ENCODE assay signal across 2 cellular contexts in genomic region chr15:74234598-74234875, GRCh38.
TF ChIP-seq lines count a peak whose summit lies in the region.

No MANE protein-coding gene starts in this region.

TF ChIP-seq in GM23338, 12 proteins besides CTCF, POLR2A, EP300 and RAD21 (continued from another document):
- TF ChIP-seq, protein P1, sequence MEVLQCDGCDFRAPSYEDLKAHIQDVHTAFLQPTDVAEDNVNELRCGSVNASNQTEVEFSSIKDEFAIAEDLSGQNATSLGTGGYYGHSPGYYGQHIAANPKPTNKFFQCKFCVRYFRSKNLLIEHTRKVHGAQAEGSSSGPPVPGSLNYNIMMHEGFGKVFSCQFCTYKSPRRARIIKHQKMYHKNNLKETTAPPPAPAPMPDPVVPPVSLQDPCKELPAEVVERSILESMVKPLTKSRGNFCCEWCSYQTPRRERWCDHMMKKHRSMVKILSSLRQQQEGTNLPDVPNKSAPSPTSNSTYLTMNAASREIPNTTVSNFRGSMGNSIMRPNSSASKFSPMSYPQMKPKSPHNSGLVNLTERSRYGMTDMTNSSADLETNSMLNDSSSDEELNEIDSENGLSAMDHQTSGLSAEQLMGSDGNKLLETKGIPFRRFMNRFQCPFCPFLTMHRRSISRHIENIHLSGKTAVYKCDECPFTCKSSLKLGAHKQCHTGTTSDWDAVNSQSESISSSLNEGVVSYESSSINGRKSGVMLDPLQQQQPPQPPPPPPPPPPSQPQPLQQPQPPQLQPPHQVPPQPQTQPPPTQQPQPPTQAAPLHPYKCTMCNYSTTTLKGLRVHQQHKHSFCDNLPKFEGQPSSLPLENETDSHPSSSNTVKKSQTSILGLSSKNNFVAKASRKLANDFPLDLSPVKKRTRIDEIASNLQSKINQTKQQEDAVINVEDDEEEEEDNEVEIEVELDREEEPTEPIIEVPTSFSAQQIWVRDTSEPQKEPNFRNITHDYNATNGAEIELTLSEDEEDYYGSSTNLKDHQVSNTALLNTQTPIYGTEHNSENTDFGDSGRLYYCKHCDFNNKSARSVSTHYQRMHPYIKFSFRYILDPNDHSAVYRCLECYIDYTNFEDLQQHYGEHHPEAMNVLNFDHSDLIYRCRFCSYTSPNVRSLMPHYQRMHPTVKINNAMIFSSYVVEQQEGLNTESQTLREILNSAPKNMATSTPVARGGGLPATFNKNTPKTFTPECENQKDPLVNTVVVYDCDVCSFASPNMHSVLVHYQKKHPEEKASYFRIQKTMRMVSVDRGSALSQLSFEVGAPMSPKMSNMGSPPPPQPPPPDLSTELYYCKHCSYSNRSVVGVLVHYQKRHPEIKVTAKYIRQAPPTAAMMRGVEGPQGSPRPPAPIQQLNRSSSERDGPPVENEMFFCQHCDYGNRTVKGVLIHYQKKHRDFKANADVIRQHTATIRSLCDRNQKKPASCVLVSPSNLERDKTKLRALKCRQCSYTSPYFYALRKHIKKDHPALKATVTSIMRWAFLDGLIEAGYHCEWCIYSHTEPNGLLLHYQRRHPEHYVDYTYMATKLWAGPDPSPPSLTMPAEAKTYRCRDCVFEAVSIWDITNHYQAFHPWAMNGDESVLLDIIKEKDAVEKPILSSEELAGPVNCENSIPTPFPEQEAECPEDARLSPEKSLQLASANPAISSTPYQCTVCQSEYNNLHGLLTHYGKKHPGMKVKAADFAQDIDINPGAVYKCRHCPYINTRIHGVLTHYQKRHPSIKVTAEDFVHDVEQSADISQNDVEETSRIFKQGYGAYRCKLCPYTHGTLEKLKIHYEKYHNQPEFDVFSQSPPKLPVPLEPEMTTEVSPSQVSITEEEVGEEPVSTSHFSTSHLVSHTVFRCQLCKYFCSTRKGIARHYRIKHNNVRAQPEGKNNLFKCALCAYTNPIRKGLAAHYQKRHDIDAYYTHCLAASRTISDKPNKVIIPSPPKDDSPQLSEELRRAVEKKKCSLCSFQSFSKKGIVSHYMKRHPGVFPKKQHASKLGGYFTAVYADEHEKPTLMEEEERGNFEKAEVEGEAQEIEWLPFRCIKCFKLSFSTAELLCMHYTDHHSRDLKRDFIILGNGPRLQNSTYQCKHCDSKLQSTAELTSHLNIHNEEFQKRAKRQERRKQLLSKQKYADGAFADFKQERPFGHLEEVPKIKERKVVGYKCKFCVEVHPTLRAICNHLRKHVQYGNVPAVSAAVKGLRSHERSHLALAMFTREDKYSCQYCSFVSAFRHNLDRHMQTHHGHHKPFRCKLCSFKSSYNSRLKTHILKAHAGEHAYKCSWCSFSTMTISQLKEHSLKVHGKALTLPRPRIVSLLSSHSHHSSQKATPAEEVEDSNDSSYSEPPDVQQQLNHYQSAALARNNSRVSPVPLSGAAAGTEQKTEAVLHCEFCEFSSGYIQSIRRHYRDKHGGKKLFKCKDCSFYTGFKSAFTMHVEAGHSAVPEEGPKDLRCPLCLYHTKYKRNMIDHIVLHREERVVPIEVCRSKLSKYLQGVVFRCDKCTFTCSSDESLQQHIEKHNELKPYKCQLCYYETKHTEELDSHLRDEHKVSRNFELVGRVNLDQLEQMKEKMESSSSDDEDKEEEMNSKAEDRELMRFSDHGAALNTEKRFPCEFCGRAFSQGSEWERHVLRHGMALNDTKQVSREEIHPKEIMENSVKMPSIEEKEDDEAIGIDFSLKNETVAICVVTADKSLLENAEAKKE (CRISPR knock-in tag; IDR thresholded peaks at IDR 0.05) = no peak
- TF ChIP-seq POLR2AphosphoS5 (IDR thresholded peaks at IDR 0.05; ENCODE audit: low read depth) = no peak
- no peak for TF ChIP-seq ETS1 (IDR thresholded peaks at IDR 0.05)
- no peak for TF ChIP-seq EZH2phosphoT487 (IDR thresholded peaks at IDR 0.05; ENCODE audit: unreplicated experiment)
- no peak for TF ChIP-seq REST (IDR thresholded peaks at IDR 0.05; ENCODE audit: unreplicated experiment)
- no peak for TF ChIP-seq CREB1 (CRISPR knock-in tag; IDR thresholded peaks at IDR 0.05; ENCODE audit: low read depth)
- no peak for TF ChIP-seq EZH2 (IDR thresholded peaks at IDR 0.05; ENCODE audit: low read depth, unreplicated experiment)
- no peak for TF ChIP-seq NANOG (IDR thresholded peaks at IDR 0.05; ENCODE audit: borderline replicate concordance)
- TF ChIP-seq STAT1 (IDR thresholded peaks at IDR 0.05; ENCODE audit: unreplicated experiment) = no peak
- no peak for TF ChIP-seq ZNF331 (CRISPR knock-in tag; IDR thresholded peaks at IDR 0.05; ENCODE audit: low read depth)

TF ChIP-seq in SK-N-SH, 30 proteins besides CTCF, POLR2A, EP300 and RAD21 (continued from another document):
- TF ChIP-seq, protein P2, sequence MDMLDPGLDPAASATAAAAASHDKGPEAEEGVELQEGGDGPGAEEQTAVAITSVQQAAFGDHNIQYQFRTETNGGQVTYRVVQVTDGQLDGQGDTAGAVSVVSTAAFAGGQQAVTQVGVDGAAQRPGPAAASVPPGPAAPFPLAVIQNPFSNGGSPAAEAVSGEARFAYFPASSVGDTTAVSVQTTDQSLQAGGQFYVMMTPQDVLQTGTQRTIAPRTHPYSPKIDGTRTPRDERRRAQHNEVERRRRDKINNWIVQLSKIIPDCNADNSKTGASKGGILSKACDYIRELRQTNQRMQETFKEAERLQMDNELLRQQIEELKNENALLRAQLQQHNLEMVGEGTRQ (IDR thresholded peaks at IDR 0.05; ENCODE audit: borderline replicate concordance, low read depth, low read length) = no peak
- no peak for TF ChIP-seq NRF1 (IDR thresholded peaks at IDR 0.05; ENCODE audit: low read depth, low read length)
- no peak for TF ChIP-seq GABPA (IDR thresholded peaks at IDR 0.05; ENCODE audit: low read depth)
- no peak for TF ChIP-seq MAX (IDR thresholded peaks at IDR 0.05; ENCODE audit: low read depth)
- TF ChIP-seq SMC3 (IDR thresholded peaks at IDR 0.05; ENCODE audit: low read depth, low read length) = no peak
- TF ChIP-seq ZBTB33 (IDR thresholded peaks at IDR 0.05; ENCODE audit: borderline replicate concordance, low read depth) = no peak
- no peak for TF ChIP-seq FOXM1 (IDR thresholded peaks at IDR 0.05; ENCODE audit: low read depth)
- no peak for TF ChIP-seq RFX5 (IDR thresholded peaks at IDR 0.05; ENCODE audit: low read length)
- no peak for TF ChIP-seq TAF1 (IDR thresholded peaks at IDR 0.05; ENCODE audit: borderline replicate concordance, low read depth, low read length)
